20 cellular contexts compared by ENCODE assay signal in the genomic region with DNA sequence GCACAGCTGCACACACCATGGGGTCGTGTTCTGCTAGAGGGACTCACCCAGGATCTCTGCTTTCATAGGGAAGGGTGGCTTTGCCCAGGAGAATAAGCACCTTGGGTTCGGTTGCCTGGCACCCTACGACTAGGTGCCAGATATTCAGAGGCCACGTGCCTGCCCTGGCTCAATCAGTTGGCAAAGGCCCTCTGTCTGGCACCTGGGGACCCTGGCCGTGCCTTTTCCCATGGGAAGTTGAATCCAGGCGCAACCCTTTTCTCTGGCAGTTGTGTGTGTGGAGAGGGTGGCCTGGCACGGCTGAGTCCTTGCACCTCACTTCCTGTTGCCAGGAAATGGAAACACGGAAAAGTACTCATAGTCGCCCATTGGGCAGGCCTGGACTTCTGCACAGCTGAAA.
"Had no signal": no experiment of that assay in that cellular context is flagged by ENCODE, and none has a peak within 500 bp of the region (broad histone marks: within the 10 kb centered on the region; RNA-seq: fewer than 3 reads in every experiment).

No MANE protein-coding gene starts in this region.

- H3K27ac ChIP-seq: SJSA1, SK-N-MC had no signal

- H3K4me3 ChIP-seq: K562, SJSA1, SK-N-MC had no signal

- H3K36me3 ChIP-seq: SJSA1 had no signal

- DNase-seq: MV-4-11; NCI-H1048; NCI-H1417; NCI-H1436 treated with DMSO at 0.1 percent for 48 hours; NCI-H1694; NCI-H187 treated with DMSO at 0.1 percent for 48 hours; NCI-H2029 treated with DMSO at 0.1 percent for 48 hours; NCI-H2171 treated with DMSO at 0.1 percent for 48 hours; NCI-H345; NCI-H446 treated with DMSO at 0.1 percent for 48 hours; NCI-H510A treated with DMSO at 0.1 percent for 48 hours; NCI-H526; NCI-H748 treated with DMSO at 0.1 percent for 48 hours; NK-92 treated with Interleukin-12 subunit alpha and Interleukin-12 subunit beta, amount 100 ng/mL, for 24 hours; PC-3; SHP77 treated with DMSO at 0.1 percent for 48 hours had no signal

- H3K27me3 ChIP-seq: SJSA1 had no signal

- H3K9me3 ChIP-seq: SJSA1 had no signal

- ATAC-seq: K562, Panc1 had no signal
